ENCODE assay signal across 17 cellular contexts in the genomic region with DNA sequence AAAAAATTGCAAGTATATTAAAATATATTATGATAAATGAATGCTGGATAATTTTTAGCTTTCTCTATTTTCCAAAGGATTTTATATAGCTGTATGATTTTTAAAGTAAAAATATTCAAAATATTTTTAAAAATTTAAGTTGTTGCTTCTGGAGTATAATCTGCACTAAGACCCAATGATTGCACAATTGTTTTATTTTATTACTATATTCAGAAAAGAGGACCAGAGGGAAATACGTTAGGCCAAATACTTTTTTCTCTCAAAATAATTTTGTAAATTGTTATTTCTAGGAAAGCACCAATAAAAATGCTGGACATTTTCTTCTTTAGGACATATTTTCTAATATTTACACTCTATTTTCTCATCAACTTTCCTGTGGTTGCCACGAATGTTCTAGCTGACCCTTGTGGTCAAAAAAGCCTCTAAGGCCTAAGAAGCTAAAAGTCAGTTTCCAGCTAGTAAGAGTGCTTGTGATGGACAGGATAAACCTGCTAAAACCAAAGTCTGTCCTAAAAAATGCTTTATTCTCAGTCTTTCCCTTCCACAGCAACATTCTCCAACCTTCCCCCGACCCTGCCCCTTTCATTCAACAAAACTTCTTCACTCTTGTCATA.
"Had no signal": no experiment of that assay in that cellular context is flagged by ENCODE, and none has a peak within 500 bp of the region (broad histone marks: within the 10 kb centered on the region; RNA-seq: fewer than 3 reads in every experiment).

No MANE protein-coding gene starts in this region.

- H3K27me3 ChIP-seq: body of pancreas, colonic mucosa had no signal

- H3K9me3 Mint-ChIP-seq: activated CD4-positive, alpha-beta memory T cell treated with anti-CD3 and anti-CD28 coated beads for 36 hours; activated naive CD8-positive, alpha-beta T cell treated with anti-CD3 and anti-CD28 coated beads for 36 hours; mesothelial cell of epicardium; T-helper 1 cell treated with Interleukin-12 subunit alpha and Interleukin-12 subunit beta and Interleukin-4 antibody, amounts not matched to agents 30 μg/mL and 1 μg/mL, for 36 hours had no signal

- H3K27ac ChIP-seq: body of pancreas, colonic mucosa, VCaP had no signal

- ATAC-seq: body of pancreas; left lobe of liver; stimulated activated naive CD8-positive, alpha-beta T cell treated with anti-CD3 and anti-CD28 coated beads, Interleukin-15, Interleukin-2, amounts not matched to agents 100 U/mL and 50 U/mL, for 24 hours had no signal

- DNase-seq: activated CD4-positive, alpha-beta memory T cell treated with anti-CD3 and anti-CD28 coated beads for 36 hours; activated CD4-positive, alpha-beta T cell treated with anti-CD3 and anti-CD28 coated beads for 1 hour; activated naive CD8-positive, alpha-beta T cell treated with anti-CD3 and anti-CD28 coated beads for 36 hours; activated T-cell treated with anti-CD3 and anti-CD28 coated beads for 4 hours; body of pancreas; colonic mucosa; retina; stimulated activated CD4-positive, alpha-beta T cell treated with anti-CD3 and anti-CD28 coated beads, Interleukin-2, amount 100 ng/mL, for 24 hours; stimulated activated naive CD8-positive, alpha-beta T cell treated with anti-CD3 and anti-CD28 coated beads, Interleukin-15, Interleukin-2, amounts not matched to agents 100 U/mL and 50 U/mL, for 24 hours; trophoblast cell had no signal

- H3K27ac Mint-ChIP-seq: activated CD4-positive, alpha-beta memory T cell treated with anti-CD3 and anti-CD28 coated beads for 36 hours; activated naive CD8-positive, alpha-beta T cell treated with anti-CD3 and anti-CD28 coated beads for 36 hours; mesothelial cell of epicardium; T-helper 1 cell treated with Interleukin-12 subunit alpha and Interleukin-12 subunit beta and Interleukin-4 antibody, amounts not matched to agents 30 μg/mL and 1 μg/mL, for 36 hours had no signal

- H3K9me3 ChIP-seq: body of pancreas, colonic mucosa had no signal

- H3K36me3 ChIP-seq: colonic mucosa had no signal

- H3K4me1 ChIP-seq: body of pancreas, colonic mucosa had no signal

- H3K4me1 Mint-ChIP-seq: activated naive CD8-positive, alpha-beta T cell treated with anti-CD3 and anti-CD28 coated beads for 36 hours had no signal

- H3K27me3 Mint-ChIP-seq: activated CD4-positive, alpha-beta memory T cell treated with anti-CD3 and anti-CD28 coated beads for 36 hours; activated naive CD8-positive, alpha-beta T cell treated with anti-CD3 and anti-CD28 coated beads for 36 hours had no signal

- FAIRE-seq: frontal cortex, keratinocyte had no signal

- H3K4me3 Mint-ChIP-seq: activated CD4-positive, alpha-beta memory T cell treated with anti-CD3 and anti-CD28 coated beads for 36 hours; activated naive CD8-positive, alpha-beta T cell treated with anti-CD3 and anti-CD28 coated beads for 36 hours; mesothelial cell of epicardium; T-helper 1 cell treated with Interleukin-12 subunit alpha and Interleukin-12 subunit beta and Interleukin-4 antibody, amounts not matched to agents 30 μg/mL and 1 μg/mL, for 36 hours had no signal

- H3K4me3 ChIP-seq: body of pancreas, colonic mucosa, lung had no signal
